Comparison of ENCODE assay signal across 8 cellular contexts in the genomic region with DNA sequence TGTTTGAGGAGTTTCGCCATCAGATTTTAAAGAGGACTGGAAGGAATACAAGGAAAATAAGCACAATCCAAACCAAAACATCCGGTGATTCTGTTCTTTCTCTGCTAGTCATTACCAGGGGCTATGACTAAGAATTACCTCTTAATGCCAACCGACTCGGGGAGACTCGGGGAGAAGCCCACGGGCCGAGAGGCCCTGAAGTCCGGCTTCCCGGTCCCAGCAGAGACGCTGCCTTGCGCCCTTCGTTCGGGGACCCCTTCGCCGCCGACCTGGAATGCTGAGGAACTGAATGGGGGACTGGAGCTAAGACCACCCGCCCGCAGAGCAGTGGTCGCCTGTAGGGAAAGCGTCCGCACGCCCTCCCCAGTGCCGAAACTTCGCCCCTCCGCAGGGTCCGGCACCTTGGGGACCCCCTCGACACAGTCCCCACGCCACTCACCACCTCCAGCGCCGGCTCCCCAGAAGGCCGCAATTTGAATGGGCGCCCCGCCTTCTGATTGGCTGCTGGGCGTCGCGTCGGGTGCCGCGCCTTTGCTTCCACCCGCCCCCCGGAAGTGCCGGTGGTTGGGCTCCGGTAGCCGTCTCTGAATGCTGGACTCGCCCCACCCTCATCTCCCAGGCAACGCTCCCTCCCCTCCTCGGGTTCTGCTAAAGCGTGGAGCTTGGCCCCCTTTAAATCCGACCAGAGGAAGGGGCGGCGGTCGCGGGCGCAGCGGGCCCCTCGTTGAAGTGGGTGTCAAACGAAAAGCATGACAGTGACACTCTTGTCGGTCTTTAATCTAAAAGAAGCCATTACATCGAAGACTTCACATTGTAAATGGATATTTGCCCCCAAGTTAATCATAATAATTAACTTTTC. TPM values are rescaled to one million over a fixed set of nuclear protein-coding genes. Genes with fewer than 3 reads are reported as not detected.
A peak's percentile ranks its signal among the peaks of the same experiment; 100 is the strongest.
DNase-seq lines count a peak whose midpoint lies in the region; ATAC-seq and TF ChIP-seq lines count a peak whose summit lies in the region.

A gene with protein sequence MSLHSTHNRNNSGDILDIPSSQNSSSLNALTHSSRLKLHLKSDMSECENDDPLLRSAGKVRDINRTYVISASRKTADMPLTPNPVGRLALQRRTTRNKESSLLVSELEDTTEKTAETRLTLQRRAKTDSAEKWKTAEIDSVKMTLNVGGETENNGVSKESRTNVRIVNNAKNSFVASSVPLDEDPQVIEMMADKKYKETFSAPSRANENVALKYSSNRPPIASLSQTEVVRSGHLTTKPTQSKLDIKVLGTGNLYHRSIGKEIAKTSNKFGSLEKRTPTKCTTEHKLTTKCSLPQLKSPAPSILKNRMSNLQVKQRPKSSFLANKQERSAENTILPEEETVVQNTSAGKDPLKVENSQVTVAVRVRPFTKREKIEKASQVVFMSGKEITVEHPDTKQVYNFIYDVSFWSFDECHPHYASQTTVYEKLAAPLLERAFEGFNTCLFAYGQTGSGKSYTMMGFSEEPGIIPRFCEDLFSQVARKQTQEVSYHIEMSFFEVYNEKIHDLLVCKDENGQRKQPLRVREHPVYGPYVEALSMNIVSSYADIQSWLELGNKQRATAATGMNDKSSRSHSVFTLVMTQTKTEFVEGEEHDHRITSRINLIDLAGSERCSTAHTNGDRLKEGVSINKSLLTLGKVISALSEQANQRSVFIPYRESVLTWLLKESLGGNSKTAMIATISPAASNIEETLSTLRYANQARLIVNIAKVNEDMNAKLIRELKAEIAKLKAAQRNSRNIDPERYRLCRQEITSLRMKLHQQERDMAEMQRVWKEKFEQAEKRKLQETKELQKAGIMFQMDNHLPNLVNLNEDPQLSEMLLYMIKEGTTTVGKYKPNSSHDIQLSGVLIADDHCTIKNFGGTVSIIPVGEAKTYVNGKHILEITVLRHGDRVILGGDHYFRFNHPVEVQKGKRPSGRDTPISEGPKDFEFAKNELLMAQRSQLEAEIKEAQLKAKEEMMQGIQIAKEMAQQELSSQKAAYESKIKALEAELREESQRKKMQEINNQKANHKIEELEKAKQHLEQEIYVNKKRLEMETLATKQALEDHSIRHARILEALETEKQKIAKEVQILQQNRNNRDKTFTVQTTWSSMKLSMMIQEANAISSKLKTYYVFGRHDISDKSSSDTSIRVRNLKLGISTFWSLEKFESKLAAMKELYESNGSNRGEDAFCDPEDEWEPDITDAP (N-terminal part only) (minus strand): TSS at position 479 of the 859 bp plus-strand sequence. CDS start 2,028 bp downstream, outside the sequence.

- H3K4me3 Mint-ChIP-seq in activated T-helper 1 cell treated with anti-CD3 and anti-CD28 coated beads, Interleukin-12 subunit alpha, Interleukin-12 subunit beta, Interleukin-2, Interleukin-4 antibody, amounts not matched to agents 30 ng/mL and 10 ng/mL and 1 ng/mL, durations not matched to agents 14 hours and 24 hours and 36 hours: peak within 1 kb of the TSS; percentile 95
- peak within 1 kb of the TSS; percentile 92 for H3K4me3 Mint-ChIP-seq in nephron progenitor cell
- H3K4me3 Mint-ChIP-seq in stimulated activated naive CD8-positive, alpha-beta T cell treated with anti-CD3 and anti-CD28 coated beads, Interleukin-15, amount 100 ng/mL, for 72 hours: peak within 1 kb of the TSS; percentile 96 to 98

- intact Hi-C loops in activated T-helper 1 cell treated with anti-CD3 and anti-CD28 coated beads, Interleukin-12 subunit alpha, Interleukin-12 subunit beta, Interleukin-2, Interleukin-4 antibody, amounts not matched to agents 30 ng/mL and 10 ng/mL and 1 ng/mL, durations not matched to agents 14 hours and 24 hours and 36 hours (cut with micrococcal nuclease): loop anchor here (1.0 to 10.0 kb wide), 10 partner anchors 50 to 1996 kb away; a partner anchor contains a TSS

- H3K27me3 Mint-ChIP-seq in activated T-helper 1 cell treated with anti-CD3 and anti-CD28 coated beads, Interleukin-12 subunit alpha, Interleukin-12 subunit beta, Interleukin-2, Interleukin-4 antibody, amounts not matched to agents 30 ng/mL and 10 ng/mL and 1 ng/mL, durations not matched to agents 14 hours and 24 hours and 36 hours (ENCODE audit: insufficient read depth): no peaks in the 10 kb centered on the region
- H3K27me3 Mint-ChIP-seq in nephron progenitor cell (ENCODE audit: low read depth, poor library complexity): no peaks in the 10 kb centered on the region
- H3K27me3 Mint-ChIP-seq in stimulated activated naive CD8-positive, alpha-beta T cell treated with anti-CD3 and anti-CD28 coated beads, Interleukin-15, amount 100 ng/mL, for 72 hours: no peaks in the 10 kb centered on the region

- H3K9me3 Mint-ChIP-seq in activated T-helper 1 cell treated with anti-CD3 and anti-CD28 coated beads, Interleukin-12 subunit alpha, Interleukin-12 subunit beta, Interleukin-2, Interleukin-4 antibody, amounts not matched to agents 30 ng/mL and 10 ng/mL and 1 ng/mL, durations not matched to agents 14 hours and 24 hours and 36 hours: no peaks in the 10 kb centered on the region
- no peaks in the 10 kb centered on the region for H3K9me3 Mint-ChIP-seq in nephron progenitor cell
- no peaks in the 10 kb centered on the region for H3K9me3 Mint-ChIP-seq in stimulated activated naive CD8-positive, alpha-beta T cell treated with anti-CD3 and anti-CD28 coated beads, Interleukin-15, amount 100 ng/mL, for 72 hours

- peak within 1 kb of the TSS; percentile 95 for H3K27ac Mint-ChIP-seq in activated T-helper 1 cell treated with anti-CD3 and anti-CD28 coated beads, Interleukin-12 subunit alpha, Interleukin-12 subunit beta, Interleukin-2, Interleukin-4 antibody, amounts not matched to agents 30 ng/mL and 10 ng/mL and 1 ng/mL, durations not matched to agents 14 hours and 24 hours and 36 hours
- H3K27ac Mint-ChIP-seq in nephron progenitor cell: peak within 1 kb of the TSS; percentile 69
- H3K27ac Mint-ChIP-seq in stimulated activated naive CD8-positive, alpha-beta T cell treated with anti-CD3 and anti-CD28 coated beads, Interleukin-15, amount 100 ng/mL, for 72 hours: peak within 1 kb of the TSS; percentile 98 to 99

- H3K36me3 Mint-ChIP-seq in activated T-helper 1 cell treated with anti-CD3 and anti-CD28 coated beads, Interleukin-12 subunit alpha, Interleukin-12 subunit beta, Interleukin-2, Interleukin-4 antibody, amounts not matched to agents 30 ng/mL and 10 ng/mL and 1 ng/mL, durations not matched to agents 14 hours and 24 hours and 36 hours (ENCODE audit: low read depth): peaks cover 22% of the 10 kb centered on the region
- peaks cover 31% of the 10 kb centered on the region for H3K36me3 Mint-ChIP-seq in nephron progenitor cell (ENCODE audit: low read depth)

- H3K4me1 Mint-ChIP-seq in activated T-helper 1 cell treated with anti-CD3 and anti-CD28 coated beads, Interleukin-12 subunit alpha, Interleukin-12 subunit beta, Interleukin-2, Interleukin-4 antibody, amounts not matched to agents 30 ng/mL and 10 ng/mL and 1 ng/mL, durations not matched to agents 14 hours and 24 hours and 36 hours (ENCODE audit: low read depth): peaks cover 60% of the 10 kb centered on the region
- peaks cover 31% of the 10 kb centered on the region for H3K4me1 Mint-ChIP-seq in nephron progenitor cell
- H3K4me1 Mint-ChIP-seq in stimulated activated naive CD8-positive, alpha-beta T cell treated with anti-CD3 and anti-CD28 coated beads, Interleukin-15, amount 100 ng/mL, for 72 hours: peaks cover 42% of the 10 kb centered on the region

- TF ChIP-seq CTCF in LNCaP clone FGC (IDR thresholded peaks at IDR 0.05; ENCODE audit: control insufficient read depth, extremely low read depth, insufficient read depth): no peak
- no peak for TF ChIP-seq CTCF in fibroblast of pulmonary artery (IDR thresholded peaks at IDR 0.05; ENCODE audit: low read length, missing control alignments)
- no peak for TF ChIP-seq CTCF in nephron progenitor cell (IDR thresholded peaks at IDR 0.05)

- DNase-seq in EL (peak; percentile 92), H4 (ENCODE audit: low spot score) (peak; percentile 90), LNCaP clone FGC (ENCODE audit: low read depth) (peak; percentile 47), RPMI8226 (peak; percentile 98), fibroblast of pulmonary artery (ENCODE audit: low read depth) (peak; percentile 88), nephron progenitor cell (peak; percentile 93)
- peak; percentile 93 for DNase-seq in activated T-helper 1 cell treated with anti-CD3 and anti-CD28 coated beads, Interleukin-12 subunit alpha, Interleukin-12 subunit beta, Interleukin-2, Interleukin-4 antibody, amounts not matched to agents 30 ng/mL and 10 ng/mL and 1 ng/mL, durations not matched to agents 14 hours and 24 hours and 36 hours (ENCODE audit: low spot score)
- DNase-seq in stimulated activated naive CD8-positive, alpha-beta T cell treated with anti-CD3 and anti-CD28 coated beads, Interleukin-15, amount 100 ng/mL, for 72 hours: peak; percentile 90 to 94

- H3K4me3 ChIP-seq in LNCaP clone FGC (ENCODE audit: low read depth, low read length): peak within 1 kb of the TSS; percentile 89
- H3K4me3 ChIP-seq in fibroblast of pulmonary artery (replicated peaks; ENCODE audit: low read depth, low read length): peak within 1 kb of the TSS; percentile 84

- peak; percentile 93 for ATAC-seq in stimulated activated naive CD8-positive, alpha-beta T cell treated with anti-CD3 and anti-CD28 coated beads, Interleukin-15, amount 100 ng/mL, for 72 hours

RNA-seq across cellular contexts. Expression of the gene that starts here (rescaled TPM):
- total RNA-seq in H4 (2014; rRNA removed; shearing (Covaris generic)): 10.4 and 13.5 TPM in 2 replicates
- 11.5 and 12.5 TPM in 2 replicates for total RNA-seq in activated T-helper 1 cell treated with anti-CD3 and anti-CD28 coated beads, Interleukin-12 subunit alpha, Interleukin-12 subunit beta, Interleukin-2, Interleukin-4 antibody, amounts not matched to agents 30 ng/mL and 10 ng/mL and 1 ng/mL, durations not matched to agents 14 hours and 24 hours and 36 hours

Comparison
In these comparisons a context has a peak if more than half of its experiments do, and no peak if none do; other contexts are left out.
1. Peak in every context shown above with its lines: DNase-seq, ATAC-seq and H3K4me3 ChIP-seq.
2. DNase-seq: peak in every context shown above with its lines; median percentile 98 in RPMI8226; 93 in activated T-helper 1 cell treated with anti-CD3 and anti-CD28 coated beads, Interleukin-12 subunit alpha, Interleukin-12 subunit beta, Interleukin-2, Interleukin-4 antibody, amounts not matched to agents 30 ng/mL and 10 ng/mL and 1 ng/mL, durations not matched to agents 14 hours and 24 hours and 36 hours; 93 in nephron progenitor cell; 92 in EL; 92 in stimulated activated naive CD8-positive, alpha-beta T cell treated with anti-CD3 and anti-CD28 coated beads, Interleukin-15, amount 100 ng/mL, for 72 hours; 90 in H4; 88 in fibroblast of pulmonary artery; 47 in LNCaP clone FGC.